ENCODE assay signal across 15 cellular contexts in genomic region chr19:46481187-46481586, GRCh38. TPM values are rescaled to one million over a fixed set of nuclear protein-coding genes. Genes with fewer than 3 reads are reported as not detected.
DNase-seq lines count a peak whose midpoint lies in the region; ATAC-seq and TF ChIP-seq lines count a peak whose summit lies in the region.
"Had no signal": no experiment of that assay in that cellular context is flagged by ENCODE, and none has a peak within 500 bp of the region (broad histone marks: within the 10 kb centered on the region; RNA-seq: fewer than 3 reads in every experiment).

No MANE protein-coding gene starts in this region.

- no peak overlapping the region for H2BK120ac ChIP-seq in trophoblast cell (ENCODE audit: insufficient read depth, low read length, poor library complexity)

- TF ChIP-seq CTCF in SK-N-SH (IDR thresholded peaks at IDR 0.05) (no peak), heart right ventricle (IDR thresholded peaks at IDR 0.05) (no peak)

- TF ChIP-seq RAD21 in SK-N-SH (IDR thresholded peaks at IDR 0.05; ENCODE audit: low read length): no peak

- H2BK12ac ChIP-seq in trophoblast cell (ENCODE audit: low read length): no peak overlapping the region

- CTCF ChIA-PET in SK-N-SH (lab: Yijun Ruan, JAX): interaction anchor here (1.1 to 24.7 kb wide), 3 partner anchors 10 to 81 kb away, joined by 6 to 463 read pairs (median 7); partner anchors contain the start of gene PNMA8A

- no peak overlapping the region for H2BK5ac ChIP-seq in trophoblast cell (ENCODE audit: low read depth, low read length, poor library complexity)

- H3K27me3 ChIP-seq in SK-N-SH (ENCODE audit: insufficient read depth) (no peaks in the 10 kb centered on the region), heart right ventricle (peaks cover 0 to 7% (median 0%) of the 10 kb centered on the region in 7 donors), trophoblast cell (ENCODE audit: insufficient read depth, low read length) (no peaks in the 10 kb centered on the region)

- no peaks in the 10 kb centered on the region for H3K9me2 ChIP-seq in SK-N-SH

- H3K4me1 ChIP-seq in SK-N-SH (ENCODE audit: control insufficient read depth in 1 of 2, insufficient read depth in 2 of 2, low read depth in 1 of 2, low read length in 1 of 2) (peaks cover 4 to 14% of the 10 kb centered on the region in 2 experiments; a peak in 2 of 4 replicates), heart right ventricle (peaks cover 0 to 10% (median 0%) of the 10 kb centered on the region in 9 donors), trophoblast cell (ENCODE audit: control insufficient read depth in 1 of 2, insufficient read depth in 2 of 2, low read length in 2 of 2) (peaks cover 0 to 4% of the 10 kb centered on the region in 2 experiments)

- H3F3A ChIP-seq in SK-N-SH (replicated peaks; ENCODE audit: insufficient read depth): peaks cover 12% of the 10 kb centered on the region

- H3K9ac ChIP-seq in SK-N-SH: no peak overlapping the region
- no peak overlapping the region for H3K9ac ChIP-seq in trophoblast cell (ENCODE audit: low read length)

- H3K9me3 ChIP-seq in SK-N-SH (no peaks in the 10 kb centered on the region), heart right ventricle (no peaks in the 10 kb centered on the region), trophoblast cell (ENCODE audit: insufficient read depth, low read depth, low read length) (no peaks in the 10 kb centered on the region)

- no peak overlapping the region for H4K12ac ChIP-seq in trophoblast cell (ENCODE audit: low read depth, low read length)

- no peaks in the 10 kb centered on the region for H3K4me1 Mint-ChIP-seq in natural killer cell treated with Interleukin-12 subunit alpha and Interleukin-12 subunit beta and Interleukin-15 and Interleukin-18, amount 100 ng/mL, for 72 hours (ENCODE audit: low read depth in 2 of 2)

- H3K79me2 ChIP-seq in SK-N-SH (ENCODE audit: insufficient read depth) (no peaks in the 10 kb centered on the region), trophoblast cell (ENCODE audit: control insufficient read depth, insufficient read depth, low read length, poor library complexity) (no peaks in the 10 kb centered on the region)

- H3K4ac ChIP-seq in trophoblast cell (ENCODE audit: low read depth, low read length): no peak overlapping the region

- H3K27ac ChIP-seq in SK-N-SH (ENCODE audit: low read depth in 2 of 2, low read length in 1 of 2): peak overlapping the region; percentile 11 to 41; a peak in 2 of 4 replicates
- peak overlapping the region in 9 of 10 donors; percentile 28 to 83 (median 69) for H3K27ac ChIP-seq in heart right ventricle
- H3K27ac ChIP-seq in trophoblast cell (ENCODE audit: low read depth, low read length): peak overlapping the region; percentile 11

- no peak overlapping the region for H3K18ac ChIP-seq in trophoblast cell (ENCODE audit: low read length)

- H3K79me1 ChIP-seq in trophoblast cell (ENCODE audit: low read length): no peaks in the 10 kb centered on the region

- no peak overlapping the region for H4K91ac ChIP-seq in trophoblast cell (ENCODE audit: low read depth, low read length)

- H3K4me3 Mint-ChIP-seq in natural killer cell treated with Interleukin-12 subunit alpha and Interleukin-12 subunit beta and Interleukin-15 and Interleukin-18, amount 100 ng/mL, for 72 hours: no peak overlapping the region
- H3K4me3 Mint-ChIP-seq: central memory CD8-positive, alpha-beta T cell had no signal

- H2AK5ac ChIP-seq in trophoblast cell (ENCODE audit: low read length): no peak overlapping the region

- intact Hi-C loops in heart right ventricle (cut with DNase I): no loop called here

- no peaks in the 10 kb centered on the region for H4K20me1 ChIP-seq in SK-N-SH (ENCODE audit: insufficient read depth)

- H3K4me3 ChIP-seq in SK-N-SH (ENCODE audit: low read depth in 2 of 2, low read length in 1 of 2) (no peak overlapping the region), heart right ventricle (peak overlapping the region in 2 of 10 donors; percentile 5 to 10), trophoblast cell (ENCODE audit: low read depth, low read length) (no peak overlapping the region)

- H3K4me2 ChIP-seq in SK-N-SH (no peak overlapping the region), trophoblast cell (ENCODE audit: low read length) (no peak overlapping the region)

- POLR2A ChIA-PET in SK-N-SH (lab: Yijun Ruan, JAX): no interaction called here

- WGBS in SK-N-SH (ENCODE audit: low lambda C conversion rate): 71% methylated on average over 9 of the region's 9 CpGs
- 56 to 68% methylated on average over 9 of the region's 9 CpGs for WGBS in heart right ventricle, 2 donors
- no CpG with 5 or more reads among the region's 9 CpGs for WGBS in trophoblast cell (ENCODE audit: extremely low coverage, insufficient coverage, insufficient read length)

- H3K27ac Mint-ChIP-seq in natural killer cell treated with Interleukin-12 subunit alpha and Interleukin-12 subunit beta and Interleukin-15 and Interleukin-18, amount 100 ng/mL, for 72 hours: no peak overlapping the region

- H3K14ac ChIP-seq in trophoblast cell (ENCODE audit: low read length): no peak overlapping the region

- H2AFZ ChIP-seq in SK-N-SH (ENCODE audit: low read depth) (no peak overlapping the region), trophoblast cell (ENCODE audit: insufficient read depth, low read length, poor library complexity) (no peak overlapping the region)

- H3K23ac ChIP-seq in trophoblast cell (ENCODE audit: low read length): no peak overlapping the region

- no peak for TF ChIP-seq EP300 in SK-N-SH (IDR thresholded peaks at IDR 0.05; ENCODE audit: borderline replicate concordance in 1 of 2, low read depth in 1 of 2, low read length in 1 of 2)

- H3K36me3 ChIP-seq in SK-N-SH (replicated peaks in 1 of 2; ENCODE audit: control insufficient read depth in 1 of 2, insufficient read depth in 2 of 2, low read length in 1 of 2) (no peaks in the 10 kb centered on the region), heart right ventricle (no peaks in the 10 kb centered on the region), trophoblast cell (ENCODE audit: control insufficient read depth in 1 of 2, insufficient read depth in 2 of 2, low read length in 2 of 2) (no peaks in the 10 kb centered on the region)

- H3K9me3 Mint-ChIP-seq in natural killer cell treated with Interleukin-12 subunit alpha and Interleukin-12 subunit beta and Interleukin-15 and Interleukin-18, amount 100 ng/mL, for 72 hours: no peaks in the 10 kb centered on the region
- H3K9me3 Mint-ChIP-seq: central memory CD8-positive, alpha-beta T cell had no signal

- no peak overlapping the region for H4K8ac ChIP-seq in trophoblast cell (ENCODE audit: low read depth, low read length)

- DNase-seq in SK-N-SH (no peak), heart right ventricle (no peak), trophoblast cell (no peak), HuH-7.5 (ENCODE audit: low spot score) (no peak), SIG-M5 treated with dmso at 0.1 percent for 504 hours (lab: John Stamatoyannopoulos, UW; ENCODE audit: unreplicated experiment) (no peak), hippocampal formation (lab: John Stamatoyannopoulos, UW) (no peak)
- no peak for DNase-seq in natural killer cell treated with Interleukin-12 subunit alpha and Interleukin-12 subunit beta and Interleukin-15 and Interleukin-18, amount 100 ng/mL, for 72 hours (ENCODE audit: low spot score)
- DNase-seq: activated CD4-positive, CD25-positive, alpha-beta regulatory T cell; activated T-cell treated with anti-CD3 and anti-CD28 coated beads, Interleukin-2, amount 50 U/mL, for 48 hours; DMS53; midbrain; small intestine had no signal

- no peak for ATAC-seq in SK-N-SH treated with all-trans-retinoic acid at 6 μM for 48 hours
- peak in 6 of 8 donors; percentile 45 to 72 (median 54) for ATAC-seq in heart right ventricle
- no peak for ATAC-seq in natural killer cell treated with Interleukin-12 subunit alpha and Interleukin-12 subunit beta and Interleukin-15 and Interleukin-18, amount 100 ng/mL, for 72 hours

- peaks cover 12 to 31% of the 10 kb centered on the region in 2 donors for H3K27me3 Mint-ChIP-seq in natural killer cell treated with Interleukin-12 subunit alpha and Interleukin-12 subunit beta and Interleukin-15 and Interleukin-18, amount 100 ng/mL, for 72 hours

- H3K36me3 Mint-ChIP-seq in natural killer cell treated with Interleukin-12 subunit alpha and Interleukin-12 subunit beta and Interleukin-15 and Interleukin-18, amount 100 ng/mL, for 72 hours: no peaks in the 10 kb centered on the region

TF ChIP-seq in SK-N-SH, 30 proteins besides CTCF, POLR2A, EP300 and RAD21:
- TF ChIP-seq TCF12 (IDR thresholded peaks at IDR 0.05) (peak; percentile 42; the same call in 1 of the 2 replicates), RXRA (IDR thresholded peaks at IDR 0.05; ENCODE audit: borderline replicate concordance, low read depth) (no peak)

TF ChIP-seq in SK-N-SH treated with all-trans-retinoic acid at 6 μM for 48 hours, 23 proteins besides CTCF, POLR2A, EP300 and RAD21 (continues in another document):
- no peak for TF ChIP-seq BACH2 (CRISPR knock-in tag; IDR thresholded peaks at IDR 0.05; ENCODE audit: borderline replicate concordance)

RNA-seq across cellular contexts. Expression of gene PNMA8A, which starts 9.8 kb away (rescaled TPM):
- polyA plus RNA-seq in SK-N-SH (2012; rRNA removed): 10.2 and 13.8 TPM in 2 replicates
- 15.7 and 15.8 TPM in 2 replicates for polyA plus RNA-seq in SK-N-SH (2012; cell fraction: cytosol; rRNA removed)
- 6.8 and 8.5 TPM in 2 replicates for polyA plus RNA-seq in SK-N-SH (2012; cell fraction: nucleus; rRNA removed)
- 10 to 100 TPM in 3 of 10 donors, 1 to 10 TPM in 7; 7.2 to 12.3 (median 9.3) TPM for total RNA-seq in heart right ventricle
- polyA plus RNA-seq in heart right ventricle: 1 to 10 TPM; 2.8 to 3.0 TPM
- polyA plus RNA-seq in trophoblast cell (2013): 6.9 and 7.6 TPM in 2 replicates
- not detected for total RNA-seq in natural killer cell treated with Interleukin-12 subunit alpha and Interleukin-12 subunit beta and Interleukin-15 and Interleukin-18, amount 100 ng/mL, for 72 hours
- total RNA-seq: NCI-H460 had no signal

RNA-seq across cellular contexts. Expression of gene PNMA8B, which starts 14.5 kb away (rescaled TPM):
- polyA plus RNA-seq in SK-N-SH (2012; rRNA removed): 0.63 and 0.92 TPM in 2 replicates
- polyA plus RNA-seq in SK-N-SH (2012; cell fraction: cytosol; rRNA removed): 0.39 and 0.66 TPM in 2 replicates
- 0.66 and 0.74 TPM in 2 replicates for polyA plus RNA-seq in SK-N-SH (2012; cell fraction: nucleus; rRNA removed)
- under 1 TPM; 0.47 to 0.95 (median 0.65) TPM for total RNA-seq in heart right ventricle
- polyA plus RNA-seq in heart right ventricle: under 1 TPM; 0.37 to 0.81 TPM
- 0.31 and 0.35 TPM in 2 replicates for polyA plus RNA-seq in trophoblast cell (2013)
- not detected for total RNA-seq in natural killer cell treated with Interleukin-12 subunit alpha and Interleukin-12 subunit beta and Interleukin-15 and Interleukin-18, amount 100 ng/mL, for 72 hours
- total RNA-seq: NCI-H460 had no signal

RNA-seq across cellular contexts. Expression of gene PNMA8C, which starts 52.5 kb away (rescaled TPM):
- polyA plus RNA-seq in SK-N-SH (2012; rRNA removed) (1.3 and 1.6 TPM in 2 replicates), heart right ventricle (under 1 TPM; 0.01 to 0.07 TPM)
- polyA plus RNA-seq in SK-N-SH (2012; cell fraction: cytosol; rRNA removed): 1.1 and 1.4 TPM in 2 replicates
- 1.6 and 1.8 TPM in 2 replicates for polyA plus RNA-seq in SK-N-SH (2012; cell fraction: nucleus; rRNA removed)
- total RNA-seq in heart right ventricle: under 1 TPM in 5 of 10 donors, not detected in 5; 0.07 to 0.13 (median 0.08) TPM
- 0.01 TPM in 1 of 2 replicates, not detected in the other for polyA plus RNA-seq in trophoblast cell (2013)
- total RNA-seq in natural killer cell treated with Interleukin-12 subunit alpha and Interleukin-12 subunit beta and Interleukin-15 and Interleukin-18, amount 100 ng/mL, for 72 hours: not detected
- total RNA-seq: NCI-H460 had no signal

Comparison
In these comparisons a context has a peak if more than half of its experiments do, and no peak if none do; other contexts are left out.
1. H3K27ac ChIP-seq: peak in every context shown above with its lines; median percentile 69 in heart right ventricle; 26 in SK-N-SH; 11 in trophoblast cell.
2. ATAC-seq: peak in heart right ventricle (6 of 8); none in SK-N-SH treated with all-trans-retinoic acid at 6 μM for 48 hours (single experiment) and natural killer cell treated with Interleukin-12 subunit alpha and Interleukin-12 subunit beta and Interleukin-15 and Interleukin-18, amount 100 ng/mL, for 72 hours (0 of 2).
3. RNA of gene PNMA8A, which starts 9.8 kb away (total RNA-seq): 7.2 to 12.3 TPM in heart right ventricle; not detected in natural killer cell treated with Interleukin-12 subunit alpha and Interleukin-12 subunit beta and Interleukin-15 and Interleukin-18, amount 100 ng/mL, for 72 hours; every median in the first group is over 4 times any median in the second.